Comparison of ENCODE assay signal across 22 cellular contexts in the genomic region with DNA sequence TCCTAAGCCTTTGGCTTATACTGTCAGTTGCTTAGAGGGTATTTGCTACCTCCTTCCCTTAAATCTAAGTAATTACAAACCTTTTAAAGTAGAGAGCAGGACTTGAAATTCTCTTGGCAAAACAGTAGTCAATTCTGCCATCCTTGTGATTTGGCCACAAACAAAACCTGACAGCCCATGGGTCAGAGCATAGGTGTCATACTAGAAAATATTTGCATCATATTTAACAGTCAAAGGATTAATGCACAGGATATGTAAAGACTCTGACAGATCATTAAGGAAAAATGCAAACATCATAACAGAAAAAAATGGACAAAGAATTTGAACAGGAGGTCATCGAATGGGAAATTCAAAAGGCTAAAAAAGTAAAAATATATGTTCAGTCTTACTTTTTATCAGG. TPM values are rescaled to one million over a fixed set of nuclear protein-coding genes. Genes with fewer than 3 reads are reported as not detected.
DNase-seq lines count a peak whose midpoint lies in the region; FAIRE-seq and TF ChIP-seq lines count a peak whose summit lies in the region.
"Had no signal": no experiment of that assay in that cellular context is flagged by ENCODE, and none has a peak within 500 bp of the region (broad histone marks: within the 10 kb centered on the region; RNA-seq: fewer than 3 reads in every experiment).

No MANE protein-coding gene starts in this region.

- TF ChIP-seq CTCF in VCaP (conservative IDR thresholded peaks at IDR 0.05) (no peak), keratinocyte (optimal IDR thresholded peaks at IDR 0.05 in 1 of 3, IDR thresholded peaks at IDR 0.05 in 1 of 3, conservative IDR thresholded peaks at IDR 0.05 in 1 of 3; ENCODE audit: extremely low read depth in 1 of 3, insufficient read depth in 2 of 3, low read length in 3 of 3) (no peak)

- H4K20me1 ChIP-seq in GM23248 (ENCODE audit: insufficient read depth), result no peaks in the 10 kb centered on the region
- no peaks in the 10 kb centered on the region for H4K20me1 ChIP-seq in keratinocyte (ENCODE audit: control insufficient read depth, extremely low read depth, insufficient read depth, low read length)

- H3K4me1 ChIP-seq in GM23248 (ENCODE audit: insufficient read depth) (peaks cover 38% of the 10 kb centered on the region), keratinocyte (ENCODE audit: control insufficient read depth, extremely low read depth, insufficient read depth, low read length) (peaks cover 23% of the 10 kb centered on the region), SJCRH30 (no peaks in the 10 kb centered on the region)

- H3K4me2 ChIP-seq in GM23248 (ENCODE audit: unreplicated experiment), result peak overlapping the region; percentile 76
- H3K4me2 ChIP-seq in keratinocyte (ENCODE audit: control insufficient read depth, extremely low read depth, insufficient read depth, low read depth, low read length), result peak overlapping the region; percentile 30
- H3K4me2 ChIP-seq: BLaER1 treated with 17β-estradiol and CSF1 and Interleukin-3, amounts not matched to agents 10 nM and 100 nM had no signal

- H3K9ac ChIP-seq in GM23248, result peak overlapping the region; percentile 14; the same call in 1 of the 2 replicates
- H3K9ac ChIP-seq in keratinocyte (ENCODE audit: control insufficient read depth, extremely low read depth, insufficient read depth, low read length), result no peak overlapping the region
- H3K9ac ChIP-seq: BLaER1 treated with 17β-estradiol and CSF1 and Interleukin-3, amounts not matched to agents 10 nM and 100 nM had no signal

- H3K27ac ChIP-seq in GM23248 (no peak overlapping the region), VCaP (peak overlapping the region; percentile 87), keratinocyte (ENCODE audit: control insufficient read depth, insufficient read depth, low read length) (no peak overlapping the region), SJCRH30 (no peak overlapping the region)
- H3K27ac ChIP-seq: BLaER1 treated with 17β-estradiol and CSF1 and Interleukin-3, amounts not matched to agents 10 nM and 100 nM had no signal

- peak; percentile 2 for DNase-seq in GM23248
- DNase-seq in NCI-H526 treated with DMSO at 0.1 percent for 48 hours (lab: John Stamatoyannopoulos, UW), result peak; percentile 81
- no peak for DNase-seq in keratinocyte (ENCODE audit: low read depth, low spot score)
- DNase-seq in SJCRH30, result no peak
- no peak for DNase-seq in stimulated activated CD4-positive, alpha-beta T cell treated with anti-CD3 and anti-CD28 coated beads, Interleukin-15, amount 100 ng/mL, for 24 hours
- DNase-seq in hippocampal formation (lab: John Stamatoyannopoulos, UW), result no peak
- no peak for DNase-seq in NK-92 (lab: John Stamatoyannopoulos, UW; ENCODE audit: unreplicated experiment)
- DNase-seq: CD4-positive, alpha-beta memory T cell; DMS153; GF-D8; KBM-7; NCI-H1092; NCI-H1436; NCI-H187 treated with DMSO at 0.1 percent for 48 hours; NCI-H510A treated with DMSO at 0.1 percent for 48 hours; OCI-M1; SHP77 treated with DMSO at 0.1 percent for 48 hours; T-helper 1 cell had no signal

- WGBS in GM23248 (ENCODE audit: low coverage in 1 of 2, low lambda C conversion rate in 2 of 2, missing lambda C conversion rate in 2 of 2), 2 experiments, result 94 to 100% methylated on average over 1 of the region's 1 CpG

- H3F3A ChIP-seq in GM23248 (ENCODE audit: insufficient read depth), result no peaks in the 10 kb centered on the region; the same call in 1 of the 2 replicates

- no peak overlapping the region for H3K4me3 ChIP-seq in GM23248
- H3K4me3 ChIP-seq in keratinocyte (ENCODE audit: control insufficient read depth in 2 of 3, extremely low read depth in 1 of 3, insufficient read depth in 2 of 3, low read depth in 1 of 3, low read length in 3 of 3), result no peak overlapping the region
- no peak overlapping the region for H3K4me3 ChIP-seq in SJCRH30
- H3K4me3 ChIP-seq: BLaER1 treated with 17β-estradiol and CSF1 and Interleukin-3, amounts not matched to agents 10 nM and 100 nM had no signal

- no peaks in the 10 kb centered on the region for H3K36me3 ChIP-seq in GM23248 (ENCODE audit: low read depth)
- no peaks in the 10 kb centered on the region for H3K36me3 ChIP-seq in keratinocyte (ENCODE audit: control insufficient read depth in 2 of 2, extremely low read depth in 1 of 2, insufficient read depth in 2 of 2, low read length in 2 of 2)
- no peaks in the 10 kb centered on the region for H3K36me3 ChIP-seq in SJCRH30

- H3K9me2 ChIP-seq in GM23248 (ENCODE audit: insufficient read depth), result no peaks in the 10 kb centered on the region

- dilution Hi-C loops in keratinocyte (cut with MboI; ENCODE audit: extremely low pct_ligation_motif_present, low sequenced_read_pairs), result no loop called here

- in situ Hi-C loops in GM23248 (cut with MboI), result no loop called here

- H3K9me1 ChIP-seq in keratinocyte (ENCODE audit: control insufficient read depth, extremely low read depth, insufficient read depth, low read length), result no peaks in the 10 kb centered on the region

- no peak overlapping the region for H2AFZ ChIP-seq in GM23248
- no peak overlapping the region for H2AFZ ChIP-seq in keratinocyte (ENCODE audit: control insufficient read depth, low read length)

- H3K27me3 ChIP-seq in GM23248 (replicated peaks; ENCODE audit: insufficient read depth) (no peaks in the 10 kb centered on the region), keratinocyte (ENCODE audit: control insufficient read depth, extremely low read depth, insufficient read depth, low read length) (no peaks in the 10 kb centered on the region), SJCRH30 (no peaks in the 10 kb centered on the region)
- H3K27me3 ChIP-seq: BLaER1 treated with 17β-estradiol and CSF1 and Interleukin-3, amounts not matched to agents 10 nM and 100 nM had no signal

- FAIRE-seq in keratinocyte (lab: Jason Lieb, UNC), result peak; percentile 39
- FAIRE-seq: GM19239, HepG2 had no signal

- peaks cover 42% of the 10 kb centered on the region for H3K79me2 ChIP-seq in GM23248 (ENCODE audit: insufficient read depth)
- H3K79me2 ChIP-seq in keratinocyte (ENCODE audit: control insufficient read depth, insufficient read depth, low read length), result peaks cover 32% of the 10 kb centered on the region

- H3K9me3 ChIP-seq in GM23248 (ENCODE audit: low read depth) (no peaks in the 10 kb centered on the region), keratinocyte (ENCODE audit: control insufficient read depth, low read depth, low read length) (no peaks in the 10 kb centered on the region), SJCRH30 (replicated peaks) (no peaks in the 10 kb centered on the region)

RNA-seq across cellular contexts. Expression of a gene that starts 50.5 kb away (rescaled TPM):
- total RNA-seq in GM23248 (2014; rRNA removed; shearing (Covaris generic)), result 26.9 and 28.1 TPM in 2 replicates
- polyA plus RNA-seq in GM23248 (2016; fragmentation: Nextera tagmentation; extraction: Ambion mirVana) (5.0 and 6.4 TPM in 2 replicates), keratinocyte (17.1 to 27.7 TPM (median 25.4 TPM) in 3 replicates)
- polyA plus RNA-seq in keratinocyte (2011; ENCODE audit: low read depth), result 18.3 TPM
- 18.4 and 29.8 TPM in 2 replicates for polyA plus RNA-seq in keratinocyte (2011; cell fraction: cytosol; rRNA removed)
- polyA plus RNA-seq in keratinocyte (2011; cell fraction: nucleus; rRNA removed), result 23.6 and 24.3 TPM in 2 replicates
- polyA plus RNA-seq in keratinocyte (2012; ENCODE audit: low replicate concordance), result 20.6 and 22.0 TPM in 2 replicates
- polyA minus RNA-seq in keratinocyte, result 22.9 to 61.7 TPM (median 51.0 TPM) in 3 replicates
- 32.0 TPM for polyA minus RNA-seq in keratinocyte (2011; cell fraction: cytosol; rRNA and poly(A)+ RNA removed)
- polyA minus RNA-seq in keratinocyte (2011; cell fraction: nucleus; rRNA and poly(A)+ RNA removed), result 32.7 and 70.1 TPM in 2 replicates
- 26.1 and 27.5 TPM in 2 replicates for total RNA-seq in SJCRH30 (2014; rRNA removed; shearing (Covaris generic))

Comparison
In these comparisons a context has a peak if more than half of its experiments do, and no peak if none do; other contexts are left out.
1. DNase-seq: peak in GM23248 (single experiment) and NCI-H526 treated with DMSO at 0.1 percent for 48 hours (single experiment); none in keratinocyte (single experiment), SJCRH30 (0 of 2), stimulated activated CD4-positive, alpha-beta T cell treated with anti-CD3 and anti-CD28 coated beads, Interleukin-15, amount 100 ng/mL, for 24 hours (single experiment), hippocampal formation (0 of 2) and NK-92 (single experiment).